Comparison of ENCODE assay signal across 34 cellular contexts in the genomic region with DNA sequence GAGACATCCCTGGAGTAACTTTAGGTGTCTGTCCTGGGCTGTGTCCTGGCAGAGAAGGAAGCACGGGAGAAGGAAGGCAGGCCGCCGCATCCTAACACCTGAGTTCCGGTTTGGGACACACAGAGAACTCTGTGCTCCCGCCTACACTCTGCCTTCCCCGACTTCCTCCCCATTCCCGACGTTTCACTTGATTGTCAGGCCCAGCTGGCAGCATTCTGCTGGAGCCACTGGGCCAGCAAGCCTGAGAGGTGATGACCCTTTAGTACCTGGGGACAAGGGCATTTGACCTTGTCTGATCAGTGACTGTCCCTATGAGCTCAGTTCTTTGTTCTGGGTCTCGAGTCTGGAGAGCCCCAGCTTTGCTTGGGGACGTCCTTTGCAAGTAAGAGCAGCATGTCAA.
"Had no signal": no experiment of that assay in that cellular context is flagged by ENCODE, and none has a peak within 500 bp of the region (broad histone marks: within the 10 kb centered on the region; RNA-seq: fewer than 3 reads in every experiment).

No MANE protein-coding gene starts in this region.

- H3K36me3 ChIP-seq: Peyer's patch, SJSA1 had no signal

- DNase-seq: activated B cell treated with CpG ODN at 0.5 μM for 24 hours; activated CD4-positive, alpha-beta memory T cell treated with anti-CD3 and anti-CD28 coated beads for 36 hours; activated CD4-positive, alpha-beta T cell treated with anti-CD3 and anti-CD28 coated beads for 4 hours; activated CD4-positive, alpha-beta T cell treated with anti-CD3 and anti-CD28 coated beads, Interleukin-2, amount 50 U/mL, for 1 hour; activated CD4-positive, CD25-positive, alpha-beta regulatory T cell treated with anti-CD3 and anti-CD28 coated beads, Interleukin-2, amount 50 U/mL, for 72 hours; activated CD8-positive, alpha-beta memory T cell treated with anti-CD3 and anti-CD28 coated beads, Interleukin-2, amount 50 U/mL, for 4 hours; activated gamma-delta T cell treated with Interleukin-2 at 50 U/mL for 16 hours; activated naive CD4-positive, alpha-beta T cell treated with anti-CD3 and anti-CD28 coated beads, Interleukin-2, amount 10 ng/mL, durations not matched to agents 7 days and 5 days; activated naive CD8-positive, alpha-beta T cell treated with anti-CD3 and anti-CD28 coated beads for 36 hours; activated T-cell treated with anti-CD3 and anti-CD28 coated beads for 4 hours; activated T-cell treated with anti-CD3 and anti-CD28 coated beads, Interleukin-2, amount 50 U/mL, for 4 hours; amniotic stem cell; aorta; MM.1S; MV-4-11; NCI-H1092; NCI-H1436 treated with DMSO at 0.1 percent for 48 hours; NCI-H1694 treated with DMSO at 0.1 percent for 48 hours; NCI-H2029; NCI-H2107; NCI-H2171; NCI-H510A; NCI-H526; NCI-H748 treated with DMSO at 0.1 percent for 48 hours; NK-92 treated with Interleukin-12 subunit alpha and Interleukin-12 subunit beta, amount 100 ng/mL, for 24 hours; PC-3; Peyer's patch; SHP77 treated with DMSO at 0.1 percent for 48 hours; T-cell; T-helper 17 cell had no signal

- H3K27me3 Mint-ChIP-seq: activated B cell treated with CpG ODN at 0.5 μM for 24 hours; activated CD4-positive, alpha-beta memory T cell treated with anti-CD3 and anti-CD28 coated beads for 36 hours; activated naive CD4-positive, alpha-beta T cell treated with anti-CD3 and anti-CD28 coated beads, Interleukin-2, amount 10 ng/mL, durations not matched to agents 7 days and 5 days; activated naive CD8-positive, alpha-beta T cell treated with anti-CD3 and anti-CD28 coated beads for 36 hours; T-cell; T-helper 17 cell had no signal

- H3K27ac Mint-ChIP-seq: activated B cell treated with CpG ODN at 0.5 μM for 24 hours; activated CD4-positive, alpha-beta memory T cell treated with anti-CD3 and anti-CD28 coated beads for 36 hours; activated naive CD4-positive, alpha-beta T cell treated with anti-CD3 and anti-CD28 coated beads, Interleukin-2, amount 10 ng/mL, durations not matched to agents 7 days and 5 days; activated naive CD8-positive, alpha-beta T cell treated with anti-CD3 and anti-CD28 coated beads for 36 hours; activated T-helper 1 cell treated with anti-CD3 and anti-CD28 coated beads, Interleukin-12 subunit alpha, Interleukin-12 subunit beta, Interleukin-2, Interleukin-4 antibody, amounts not matched to agents 30 ng/mL and 10 ng/mL and 1 ng/mL, durations not matched to agents 14 hours and 24 hours and 36 hours; T-cell; T-helper 17 cell had no signal

- H3K4me1 ChIP-seq: SJSA1 had no signal

- H3K27me3 ChIP-seq: Peyer's patch, SJSA1 had no signal

- ATAC-seq: activated T-cell treated with anti-CD3 and anti-CD28 coated beads, Interleukin-2, amount 50 U/mL, for 4 hours; PC-3; SK-N-SH treated with all-trans-retinoic acid at 6 μM for 48 hours; T-cell; T-helper 17 cell had no signal

- H3K4me3 Mint-ChIP-seq: activated B cell treated with CpG ODN at 0.5 μM for 24 hours; activated CD4-positive, alpha-beta memory T cell treated with anti-CD3 and anti-CD28 coated beads for 36 hours; activated naive CD4-positive, alpha-beta T cell treated with anti-CD3 and anti-CD28 coated beads, Interleukin-2, amount 10 ng/mL, durations not matched to agents 7 days and 5 days; activated naive CD8-positive, alpha-beta T cell treated with anti-CD3 and anti-CD28 coated beads for 36 hours; activated T-cell treated with anti-CD3 and anti-CD28 coated beads, Interleukin-2, amount 50 U/mL, for 4 hours; activated T-helper 1 cell treated with anti-CD3 and anti-CD28 coated beads, Interleukin-12 subunit alpha, Interleukin-12 subunit beta, Interleukin-2, Interleukin-4 antibody, amounts not matched to agents 30 ng/mL and 10 ng/mL and 1 ng/mL, durations not matched to agents 14 hours and 24 hours and 36 hours; T-cell; T-helper 17 cell had no signal

- H3K27ac ChIP-seq: Peyer's patch, SJSA1, VCaP had no signal

- H3K4me3 ChIP-seq: Peyer's patch, SJSA1 had no signal

- H3K4me1 Mint-ChIP-seq: activated B cell treated with CpG ODN at 0.5 μM for 24 hours; activated naive CD4-positive, alpha-beta T cell treated with anti-CD3 and anti-CD28 coated beads, Interleukin-2, amount 10 ng/mL, durations not matched to agents 7 days and 5 days; activated naive CD8-positive, alpha-beta T cell treated with anti-CD3 and anti-CD28 coated beads for 36 hours; T-cell had no signal
